In the genomic region with DNA sequence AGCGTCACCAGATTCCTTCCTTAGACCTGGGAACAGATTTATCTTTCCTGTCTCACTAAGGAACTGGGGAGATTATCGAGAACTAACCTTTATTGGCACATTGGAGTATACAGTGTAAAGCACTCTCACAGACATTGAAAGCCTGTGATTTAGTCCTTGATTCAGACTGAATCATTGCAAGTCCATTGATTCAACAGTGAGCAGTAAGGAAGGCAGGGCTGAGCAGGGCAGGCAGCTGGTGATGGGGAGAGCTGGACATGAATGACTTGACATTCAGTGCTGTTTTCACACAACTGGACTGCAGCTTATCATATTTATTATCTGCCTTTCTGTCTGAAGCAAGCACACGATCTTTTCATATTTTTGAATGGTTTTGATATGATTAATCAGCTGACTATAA, we compare ENCODE assay signal across 10 cellular contexts.
"Had no signal": no experiment of that assay in that cellular context is flagged by ENCODE, and none has a peak within 500 bp of the region (broad histone marks: within the 10 kb centered on the region; RNA-seq: fewer than 3 reads in every experiment).

No MANE protein-coding gene starts in this region.

- H3K4me3 ChIP-seq: psoas muscle, thyroid gland, uterus had no signal

- H3K4me1 Mint-ChIP-seq: memory B cell had no signal

- H3K9me3 Mint-ChIP-seq: activated CD4-positive, alpha-beta memory T cell treated with anti-CD3 and anti-CD28 coated beads, Interleukin-2, amount 10 ng/mL, durations not matched to agents 7 days and 5 days; memory B cell; natural killer cell treated with Interleukin-12 subunit alpha and Interleukin-12 subunit beta and Interleukin-15 and Interleukin-18, amount 100 ng/mL, for 72 hours had no signal

- H3K4me1 ChIP-seq: thyroid gland had no signal

- DNase-seq: activated CD4-positive, alpha-beta memory T cell treated with anti-CD3 and anti-CD28 coated beads, Interleukin-2, amount 10 ng/mL, durations not matched to agents 7 days and 5 days; occipital lobe; psoas muscle; stimulated activated CD4-positive, alpha-beta T cell treated with anti-CD3 and anti-CD28 coated beads, Interleukin-15, amount 100 ng/mL, for 24 hours; T1000; thyroid gland; uterus had no signal

- H3K27me3 Mint-ChIP-seq: activated CD4-positive, alpha-beta memory T cell treated with anti-CD3 and anti-CD28 coated beads, Interleukin-2, amount 10 ng/mL, durations not matched to agents 7 days and 5 days; memory B cell; natural killer cell treated with Interleukin-12 subunit alpha and Interleukin-12 subunit beta and Interleukin-15 and Interleukin-18, amount 100 ng/mL, for 72 hours had no signal

- H3K27ac ChIP-seq: psoas muscle, thyroid gland, VCaP had no signal

- H3K9me3 ChIP-seq: psoas muscle, thyroid gland, uterus had no signal

- H3K27ac Mint-ChIP-seq: activated CD4-positive, alpha-beta memory T cell treated with anti-CD3 and anti-CD28 coated beads, Interleukin-2, amount 10 ng/mL, durations not matched to agents 7 days and 5 days; natural killer cell treated with Interleukin-12 subunit alpha and Interleukin-12 subunit beta and Interleukin-15 and Interleukin-18, amount 100 ng/mL, for 72 hours had no signal

- H3K27me3 ChIP-seq: thyroid gland, uterus had no signal

- H3K36me3 ChIP-seq: thyroid gland, uterus had no signal

- ATAC-seq: natural killer cell treated with Interleukin-12 subunit alpha and Interleukin-12 subunit beta and Interleukin-15 and Interleukin-18, amount 100 ng/mL, for 72 hours; psoas muscle had no signal

- H3K4me3 Mint-ChIP-seq: activated CD4-positive, alpha-beta memory T cell treated with anti-CD3 and anti-CD28 coated beads, Interleukin-2, amount 10 ng/mL, durations not matched to agents 7 days and 5 days; memory B cell; natural killer cell treated with Interleukin-12 subunit alpha and Interleukin-12 subunit beta and Interleukin-15 and Interleukin-18, amount 100 ng/mL, for 72 hours had no signal
